ENCODE assay signal across 8 cellular contexts in genomic region chr19:11381535-11382369, GRCh38. TPM values are rescaled to one million over a fixed set of nuclear protein-coding genes. Genes with fewer than 3 reads are reported as not detected.
A peak's percentile ranks its signal among the peaks of the same experiment; 100 is the strongest.
DNase-seq lines count a peak whose midpoint lies in the region; ATAC-seq and TF ChIP-seq lines count a peak whose summit lies in the region.

No MANE protein-coding gene starts in this region.

- peaks cover 0 to 12% (median 0%) of the 10 kb centered on the region in 11 experiments; a peak in 4 of 22 replicates for H4K20me1 ChIP-seq in BLaER1 treated with 17β-estradiol and CSF1 and Interleukin-3, amounts not matched to agents 10 nM and 100 nM
- no peaks in the 10 kb centered on the region for H4K20me1 ChIP-seq in OCI-LY3 (ENCODE audit: insufficient read depth, low read length)

- H3K27me3 ChIP-seq in BLaER1 treated with 17β-estradiol and CSF1 and Interleukin-3, amounts not matched to agents 10 nM and 100 nM = peaks cover 0 to 16% (median 8%) of the 10 kb centered on the region in 11 experiments; a peak in 11 of 22 replicates
- H3K27me3 ChIP-seq in OCI-LY3 (ENCODE audit: low read depth, low read length) = no peaks in the 10 kb centered on the region
- no peaks in the 10 kb centered on the region for H3K27me3 ChIP-seq in ovary

- H3K27ac Mint-ChIP-seq in activated T-cell treated with anti-CD3 and anti-CD28 coated beads, Interleukin-2, amount 50 U/mL, for 24 hours = peak overlapping the region; percentile 97

- H3K36me3 Mint-ChIP-seq in activated T-cell treated with anti-CD3 and anti-CD28 coated beads, Interleukin-2, amount 50 U/mL, for 24 hours (ENCODE audit: low read depth) = peaks cover 21% of the 10 kb centered on the region

- H3K36me3 ChIP-seq in BLaER1 treated with 17β-estradiol and CSF1 and Interleukin-3, amounts not matched to agents 10 nM and 100 nM = peaks cover 0 to 16% (median 0%) of the 10 kb centered on the region in 11 experiments; a peak in 3 of 22 replicates
- H3K36me3 ChIP-seq in OCI-LY3 (replicated peaks; ENCODE audit: low read depth, low read length) (peaks cover 6% of the 10 kb centered on the region), ovary (no peaks in the 10 kb centered on the region), urinary bladder (ENCODE audit: insufficient read depth) (no peaks in the 10 kb centered on the region)

- peak overlapping the region; percentile 84 for H3K4me3 Mint-ChIP-seq in activated T-cell treated with anti-CD3 and anti-CD28 coated beads, Interleukin-2, amount 50 U/mL, for 24 hours

- H3K9me3 ChIP-seq in BLaER1 treated with 17β-estradiol and CSF1 and Interleukin-3, amounts not matched to agents 10 nM and 100 nM (replicated peaks in 1 of 11) = no peaks in the 10 kb centered on the region
- no peaks in the 10 kb centered on the region for H3K9me3 ChIP-seq in OCI-LY3 (ENCODE audit: insufficient read depth, low read length)
- no peaks in the 10 kb centered on the region for H3K9me3 ChIP-seq in ovary

- 1 to 2% (median 1%) methylated on average over 60 of the region's 60 CpGs for WGBS in ovary, 3 donors
- 5% methylated on average over 60 of the region's 60 CpGs for WGBS in urinary bladder

- peak; percentile 34 for ATAC-seq in HG03342 (IDR thresholded peaks at IDR 0.05; ENCODE audit: unreplicated experiment)

- H3K9me3 Mint-ChIP-seq in activated T-cell treated with anti-CD3 and anti-CD28 coated beads, Interleukin-2, amount 50 U/mL, for 24 hours = no peaks in the 10 kb centered on the region

- intact Hi-C loops in ovary (cut with DNase I) = loop anchor here in 3 of 4 donors (5.0 to 10.0 kb wide), 3 partner anchors 51 to 103 kb away; partner anchors contain the start of gene ELAVL3 (in 1 of the 3)

- peaks cover 5% of the 10 kb centered on the region; the same call in 1 of the 2 replicates for H3K79me2 ChIP-seq in OCI-LY3 (ENCODE audit: low read length)

- DNase-seq in activated T-cell treated with anti-CD3 and anti-CD28 coated beads, Interleukin-2, amount 50 U/mL, for 24 hours = peak; percentile 82
- DNase-seq in fibroblast of the conjunctiva (ENCODE audit: low read depth) (peak; percentile 72), ovary (peak in 4 of 5 donors; percentile 46 to 78 (median 66))

- TF ChIP-seq EP300 in ovary (IDR thresholded peaks at IDR 0.05) = no peak

- H3K4me2 ChIP-seq in BLaER1 treated with 17β-estradiol and CSF1 and Interleukin-3, amounts not matched to agents 10 nM and 100 nM = peak overlapping the region; percentile 66 to 93 (median 86)
- peak overlapping the region; percentile 81 for H3K4me2 ChIP-seq in OCI-LY3 (ENCODE audit: low read length)

- peaks cover 20% of the 10 kb centered on the region for H3K27me3 Mint-ChIP-seq in activated T-cell treated with anti-CD3 and anti-CD28 coated beads, Interleukin-2, amount 50 U/mL, for 24 hours

- H3K4me3 ChIP-seq in BLaER1 treated with 17β-estradiol and CSF1 and Interleukin-3, amounts not matched to agents 10 nM and 100 nM = peak overlapping the region; percentile 51 to 75 (median 62); a peak in 19 of 20 replicates
- H3K4me3 ChIP-seq in OCI-LY3 (ENCODE audit: low read length) = peak overlapping the region; percentile 82
- peak overlapping the region; percentile 83 for H3K4me3 ChIP-seq in ovary
- H3K4me3 ChIP-seq in urinary bladder (ENCODE audit: low read depth, low read length) = peak overlapping the region; percentile 14

- H3K4me1 Mint-ChIP-seq in activated T-cell treated with anti-CD3 and anti-CD28 coated beads, Interleukin-2, amount 50 U/mL, for 24 hours (ENCODE audit: low read depth) = peaks cover 43% of the 10 kb centered on the region

- peak; percentile 53 for TF ChIP-seq POLR2A in GM19193 (IDR thresholded peaks at IDR 0.05; ENCODE audit: extremely low read depth, insufficient read depth, insufficient read length)
- no peak for TF ChIP-seq POLR2A in ovary (IDR thresholded peaks at IDR 0.05)

- H3K4me1 ChIP-seq in BLaER1 treated with 17β-estradiol and CSF1 and Interleukin-3, amounts not matched to agents 10 nM and 100 nM = peaks cover 46 to 81% (median 68%) of the 10 kb centered on the region in 10 experiments
- H3K4me1 ChIP-seq in OCI-LY3 (ENCODE audit: low read length) (peaks cover 18% of the 10 kb centered on the region), ovary (ENCODE audit: insufficient read depth) (peaks cover 13% of the 10 kb centered on the region), urinary bladder (ENCODE audit: insufficient read depth) (peaks cover 2% of the 10 kb centered on the region)

- TF ChIP-seq CTCF in OCI-LY3 (IDR thresholded peaks at IDR 0.05; ENCODE audit: low read depth, low read length) = peak; percentile 58
- TF ChIP-seq CTCF in ovary (IDR thresholded peaks at IDR 0.05) = peak in 1 of 3 donors; percentile 26

- peak overlapping the region in 3 of 11 experiments; percentile 67 to 80 (median 70); a peak in 3 of 22 replicates for H3K27ac ChIP-seq in BLaER1 treated with 17β-estradiol and CSF1 and Interleukin-3, amounts not matched to agents 10 nM and 100 nM
- H3K27ac ChIP-seq in OCI-LY3 (ENCODE audit: low read length) (peak overlapping the region; percentile 68), ovary (no peak overlapping the region), urinary bladder (ENCODE audit: low read depth) (no peak overlapping the region)

- H2AFZ ChIP-seq in OCI-LY3 (ENCODE audit: low read depth, low read length) = peak overlapping the region; percentile 91

- peak overlapping the region in 5 of 11 experiments; percentile 7 to 79 (median 72); a peak in 4 of 22 replicates for H3K9ac ChIP-seq in BLaER1 treated with 17β-estradiol and CSF1 and Interleukin-3, amounts not matched to agents 10 nM and 100 nM
- peak overlapping the region; percentile 64 for H3K9ac ChIP-seq in OCI-LY3 (ENCODE audit: low read length)

RNA-seq across cellular contexts. Expression of gene EPOR, which starts 2.4 kb away (rescaled TPM):
- total RNA-seq in ovary (10 to 100 TPM in 1 of 7 donors, 1 to 10 TPM in 6; 2.5 to 19.9 (median 4.8) TPM), urinary bladder (2.9 TPM)
- polyA plus RNA-seq in ovary (1 to 10 TPM; 3.7 to 5.0 TPM), urinary bladder (6.6 TPM)

RNA-seq across cellular contexts. Expression of gene SWSAP1, which starts 7.3 kb away (rescaled TPM):
- total RNA-seq in ovary (1 to 10 TPM in 6 of 7 donors, under 1 TPM in 1; 0.60 to 3.3 (median 2.5) TPM), urinary bladder (1.2 TPM)
- polyA plus RNA-seq in ovary (1 to 10 TPM; 1.4 to 2.4 TPM), urinary bladder (2.4 TPM)

RNA-seq across cellular contexts. Expression of gene PLPPR2, which starts 26.5 kb away (rescaled TPM):
- total RNA-seq in ovary (10 to 100 TPM; 12.3 to 42.5 (median 31.5) TPM), urinary bladder (7.2 TPM)
- polyA plus RNA-seq in ovary (10 to 100 TPM; 11.6 to 23.2 TPM), urinary bladder (41.5 TPM)

RNA-seq across cellular contexts. Expression of gene CCDC159, which starts 35.4 kb away (rescaled TPM):
- total RNA-seq in ovary = 10 to 100 TPM; 21.0 to 38.6 (median 30.2) TPM
- 10 to 100 TPM; 31.9 to 41.9 TPM for polyA plus RNA-seq in ovary
- total RNA-seq in urinary bladder = 14.3 TPM
- 29.0 TPM for polyA plus RNA-seq in urinary bladder

RNA-seq across cellular contexts. Expression of gene TMEM205, which starts 35.7 kb away (rescaled TPM):
- total RNA-seq in ovary (100 to 1,000 TPM in 2 of 7 donors, 10 to 100 TPM in 5; 64.0 to 296 (median 80.5) TPM), urinary bladder (63.8 TPM)
- polyA plus RNA-seq in ovary (10 to 100 TPM; 71.4 to 99.5 TPM), urinary bladder (144 TPM)

Comparison
In these comparisons a context has a peak if more than half of its experiments do, and no peak if none do; other contexts are left out.
1. H3K4me3 ChIP-seq: peak in every context shown above with its lines; median percentile 83 in ovary; 82 in OCI-LY3; 62 in BLaER1 treated with 17β-estradiol and CSF1 and Interleukin-3, amounts not matched to agents 10 nM and 100 nM; 14 in urinary bladder.